Comparison of ENCODE assay signal across 32 cellular contexts in genomic region chr1:183168308-183168707, GRCh38. TPM values are rescaled to one million over a fixed set of nuclear protein-coding genes. Genes with fewer than 3 reads are reported as not detected.
"Had no signal": no experiment of that assay in that cellular context is flagged by ENCODE, and none has a peak within 500 bp of the region (broad histone marks: within the 10 kb centered on the region; RNA-seq: fewer than 3 reads in every experiment).

No MANE protein-coding gene starts in this region.

- H3K4me2 ChIP-seq: KMS-11 had no signal

- H3K4me1 ChIP-seq: ascending aorta, body of pancreas had no signal

- H3K4me3 ChIP-seq: ascending aorta, body of pancreas, SJCRH30 had no signal

- H3K36me3 Mint-ChIP-seq: activated naive CD4-positive, alpha-beta T cell treated with anti-CD3 and anti-CD28 coated beads, Interleukin-2, amount 50 U/mL, for 72 hours; IgD-negative memory B cell had no signal

- H3K9me3 ChIP-seq: ascending aorta, body of pancreas, SJCRH30 had no signal

- H3K4me3 Mint-ChIP-seq: activated CD8-positive, alpha-beta T cell treated with anti-CD3 and anti-CD28 coated beads, Interleukin-2, amount 10 ng/mL, durations not matched to agents 7 days and 5 days; activated naive CD8-positive, alpha-beta T cell treated with anti-CD3 and anti-CD28 coated beads, Interleukin-2, amount 50 U/mL, for 24 hours; IgD-negative memory B cell; T-helper 1 cell treated with Interleukin-12 subunit alpha and Interleukin-12 subunit beta and Interleukin-4 antibody, amounts not matched to agents 30 μg/mL and 1 μg/mL, for 36 hours had no signal

- H3K27me3 Mint-ChIP-seq: activated naive CD8-positive, alpha-beta T cell treated with anti-CD3 and anti-CD28 coated beads, Interleukin-2, amount 50 U/mL, for 24 hours had no signal

- H3K36me3 ChIP-seq: ascending aorta, SJCRH30 had no signal

- ATAC-seq: activated CD4-positive, CD25-positive, alpha-beta regulatory T cell treated with anti-CD3 and anti-CD28 coated beads, Interleukin-2, amount 50 U/mL, for 24 hours; activated CD8-positive, alpha-beta T cell treated with anti-CD3 and anti-CD28 coated beads, Interleukin-2, amount 10 ng/mL, durations not matched to agents 7 days and 5 days; activated naive CD4-positive, alpha-beta T cell treated with anti-CD3 and anti-CD28 coated beads, Interleukin-2, amount 50 U/mL, for 72 hours; activated naive CD8-positive, alpha-beta T cell treated with anti-CD3 and anti-CD28 coated beads, Interleukin-2, amount 50 U/mL, for 24 hours; body of pancreas; Panc1; SK-N-SH treated with all-trans-retinoic acid at 6 μM for 48 hours had no signal

- H3K27ac Mint-ChIP-seq: activated CD8-positive, alpha-beta T cell treated with anti-CD3 and anti-CD28 coated beads, Interleukin-2, amount 10 ng/mL, durations not matched to agents 7 days and 5 days; activated naive CD4-positive, alpha-beta T cell treated with anti-CD3 and anti-CD28 coated beads, Interleukin-2, amount 50 U/mL, for 72 hours; activated naive CD8-positive, alpha-beta T cell treated with anti-CD3 and anti-CD28 coated beads, Interleukin-2, amount 50 U/mL, for 24 hours; IgD-negative memory B cell; T-helper 1 cell treated with Interleukin-12 subunit alpha and Interleukin-12 subunit beta and Interleukin-4 antibody, amounts not matched to agents 30 μg/mL and 1 μg/mL, for 36 hours had no signal

- H3K9ac ChIP-seq: KMS-11 had no signal

- H3K27me3 ChIP-seq: ascending aorta, body of pancreas, SJCRH30 had no signal

- H3K4me1 Mint-ChIP-seq: activated naive CD8-positive, alpha-beta T cell treated with anti-CD3 and anti-CD28 coated beads, Interleukin-2, amount 50 U/mL, for 24 hours; IgD-negative memory B cell had no signal

- H3K9me3 Mint-ChIP-seq: activated naive CD4-positive, alpha-beta T cell treated with anti-CD3 and anti-CD28 coated beads, Interleukin-2, amount 50 U/mL, for 72 hours; activated naive CD8-positive, alpha-beta T cell treated with anti-CD3 and anti-CD28 coated beads, Interleukin-2, amount 50 U/mL, for 24 hours; IgD-negative memory B cell; T-helper 1 cell treated with Interleukin-12 subunit alpha and Interleukin-12 subunit beta and Interleukin-4 antibody, amounts not matched to agents 30 μg/mL and 1 μg/mL, for 36 hours had no signal

- H3K27ac ChIP-seq: ascending aorta, body of pancreas, KMS-11, SJCRH30 had no signal

- DNase-seq: activated CD4-positive, alpha-beta T cell treated with anti-CD3 and anti-CD28 coated beads for 4 hours; activated CD4-positive, alpha-beta T cell treated with anti-CD3 and anti-CD28 coated beads, Interleukin-2, amount 50 U/mL, for 4 hours; activated CD8-positive, alpha-beta memory T cell treated with anti-CD3 and anti-CD28 coated beads, Interleukin-2, amount 50 U/mL, for 48 hours; activated CD8-positive, alpha-beta T cell treated with anti-CD3 and anti-CD28 coated beads, Interleukin-2, amount 10 ng/mL, durations not matched to agents 7 days and 5 days; activated naive CD4-positive, alpha-beta T cell treated with Interleukin-2 at 50 U/mL for 16 hours; activated naive CD8-positive, alpha-beta T cell treated with anti-CD3 and anti-CD28 coated beads, Interleukin-2, amount 50 U/mL, for 24 hours; activated T-cell treated with anti-CD3 and anti-CD28 coated beads, Interleukin-2, amount 50 U/mL, for 1 hour; amniotic stem cell; body of pancreas; central memory CD4-positive, alpha-beta T cell; MM.1S; NCI-H1105; NCI-H1436; NCI-H187; NCI-H2081; NCI-H2227 treated with DMSO at 0.1 percent for 48 hours; NCI-H446 treated with DMSO at 0.1 percent for 48 hours; NCI-H524 treated with DMSO at 0.1 percent for 48 hours; NCI-H774; NK-92 treated with Interleukin-12 subunit alpha and Interleukin-12 subunit beta, amount 100 ng/mL, for 24 hours; OCI-M1; Right ventricle myocardium superior; RPMI8226; SJCRH30 had no signal

RNA-seq across cellular contexts. Expression of gene LAMC2, which starts 17.8 kb away (rescaled TPM):
- total RNA-seq: activated CD8-positive, alpha-beta T cell treated with anti-CD3 and anti-CD28 coated beads, Interleukin-2, amount 10 ng/mL, durations not matched to agents 7 days and 5 days; activated naive CD4-positive, alpha-beta T cell treated with anti-CD3 and anti-CD28 coated beads, Interleukin-2, amount 50 U/mL, for 72 hours had no signal
- polyA plus RNA-seq: IgD-negative memory B cell had no signal
